1 cellular context compared by ENCODE assay signal in the genomic region with DNA sequence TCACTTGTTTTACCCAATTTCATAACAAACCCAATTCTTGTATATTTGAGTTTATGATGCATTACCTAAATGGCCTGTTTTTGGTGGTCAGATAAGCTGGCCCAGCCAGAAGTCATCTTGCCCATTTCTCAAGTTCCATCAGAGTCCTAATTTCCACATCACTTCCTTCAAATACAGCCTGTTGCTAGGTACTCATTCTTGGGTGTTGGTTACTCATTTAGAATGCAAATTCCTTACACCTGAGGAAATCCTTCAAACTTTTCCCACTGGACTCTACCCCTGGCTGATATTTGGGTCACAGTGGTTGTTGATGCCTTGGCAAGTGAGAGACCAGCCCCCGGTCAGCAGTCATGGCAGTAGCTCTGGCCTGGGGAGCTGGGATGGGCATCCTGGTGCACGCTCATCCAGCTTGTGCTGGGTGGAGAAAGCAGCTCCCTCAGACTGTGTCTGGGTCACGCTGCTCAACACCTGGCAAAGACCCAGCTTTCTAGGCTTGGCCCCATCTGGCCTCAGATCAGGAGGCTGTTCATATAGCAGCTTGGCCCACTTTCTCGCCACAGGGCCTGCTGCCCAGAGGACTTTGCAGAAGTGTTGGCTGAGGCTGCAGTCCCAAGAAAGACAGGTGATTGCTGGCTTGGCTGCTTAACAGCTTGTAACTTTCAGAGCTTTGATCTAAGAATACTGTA.
TF ChIP-seq lines count a peak whose summit lies in the region.

No MANE protein-coding gene starts in this region.

TF ChIP-seq in endothelial cell of umbilical vein, 7 proteins besides CTCF, POLR2A, EP300 and RAD21:
- TF ChIP-seq POLR2AphosphoS5 (IDR thresholded peaks at IDR 0.05; ENCODE audit: insufficient read depth, low read depth, low read length) (peak; percentile 20), MYC (IDR thresholded peaks at IDR 0.05; ENCODE audit: low read depth, low read length) (no peak)
TF ChIP-seq in endothelial cell of umbilical vein: peak in this region for 1.
